ENCODE assay signal across 9 cellular contexts in the genomic region with DNA sequence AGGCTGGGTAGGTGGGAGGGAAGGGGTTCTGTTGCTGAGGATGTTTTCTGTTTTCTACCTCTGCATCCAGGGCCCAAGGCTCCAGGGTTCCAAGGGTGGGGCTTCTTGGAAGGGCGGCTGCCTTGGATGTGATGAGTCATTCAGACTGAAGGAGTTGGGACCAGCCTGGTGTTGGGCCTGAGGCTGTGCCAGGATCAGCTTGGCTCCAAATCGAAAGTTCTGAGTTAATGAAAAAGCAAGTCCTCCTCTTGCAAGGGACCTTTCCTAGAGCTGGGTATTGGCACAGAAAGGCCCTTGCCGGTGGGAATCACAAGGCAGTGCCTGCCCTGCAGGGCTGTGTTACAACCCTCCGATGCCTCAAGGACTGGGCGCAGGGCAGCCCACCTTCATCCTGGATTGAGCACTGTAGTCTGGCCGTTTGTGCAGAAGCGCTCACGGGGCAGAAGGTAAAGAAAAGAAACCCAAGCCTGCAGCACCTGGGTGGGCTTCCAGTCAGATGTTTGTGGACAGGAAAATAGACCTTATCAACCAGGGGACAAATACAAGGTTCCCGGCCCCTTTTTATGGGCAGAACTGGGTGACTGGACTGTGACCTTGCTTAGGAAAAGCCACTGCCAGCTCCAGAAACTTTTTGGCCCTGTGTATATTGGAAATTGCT. TPM values are rescaled to one million over a fixed set of nuclear protein-coding genes. Genes with fewer than 3 reads are reported as not detected.
DNase-seq lines count a peak whose midpoint lies in the region; ATAC-seq and TF ChIP-seq lines count a peak whose summit lies in the region.
"Had no signal": no experiment of that assay in that cellular context is flagged by ENCODE, and none has a peak within 500 bp of the region (broad histone marks: within the 10 kb centered on the region; RNA-seq: fewer than 3 reads in every experiment).

No MANE protein-coding gene starts in this region.

- H3K36me3 Mint-ChIP-seq in Calu3 (ENCODE audit: insufficient read depth, unreplicated experiment): peaks cover 21% of the 10 kb centered on the region

- DNase-seq in Calu3 (peak; percentile 80), SW 1271 (lab: John Stamatoyannopoulos, UW) (peak; percentile 38 to 83), globus pallidus (ENCODE audit: low spot score) (peak; percentile 70), sciatic nerve (ENCODE audit: low spot score) (peak; percentile 78), DMS79 (lab: John Stamatoyannopoulos, UW) (no peak), SKM-1 (lab: John Stamatoyannopoulos, UW; ENCODE audit: unreplicated experiment) (no peak)

- H3K9me3 Mint-ChIP-seq in Calu3 (ENCODE audit: low read depth, unreplicated experiment): no peaks in the 10 kb centered on the region
- H3K9me3 Mint-ChIP-seq: T-helper 1 cell treated with Interleukin-12 subunit alpha and Interleukin-12 subunit beta and Interleukin-4 antibody, amounts not matched to agents 30 μg/mL and 1 μg/mL, for 36 hours had no signal

- no peaks in the 10 kb centered on the region for H3K27me3 Mint-ChIP-seq in Calu3 (ENCODE audit: unreplicated experiment)

- intact Hi-C loops in Calu3 (cut with micrococcal nuclease; ENCODE audit: unreplicated experiment) (loop anchor here (2.0 kb wide), 2 partner anchors 17 to 51 kb away; no protein-coding TSS in a partner anchor), sciatic nerve (cut with DNase I) (no loop called here)

- peaks cover 60% of the 10 kb centered on the region for H3K4me1 Mint-ChIP-seq in Calu3 (ENCODE audit: low read depth, unreplicated experiment)

- peak overlapping the region; percentile 57 for H3K4me3 Mint-ChIP-seq in Calu3 (ENCODE audit: low read depth, unreplicated experiment)
- H3K4me3 Mint-ChIP-seq: T-helper 1 cell treated with Interleukin-12 subunit alpha and Interleukin-12 subunit beta and Interleukin-4 antibody, amounts not matched to agents 30 μg/mL and 1 μg/mL, for 36 hours had no signal

- ATAC-seq in sciatic nerve (peak; percentile 84), GM21360 (IDR thresholded peaks at IDR 0.05; ENCODE audit: unreplicated experiment) (no peak), GM21526 (IDR thresholded peaks at IDR 0.05; ENCODE audit: low FRiP score, unreplicated experiment) (no peak)

- TSS peak; percentile 86 for BruUV-seq in Calu3 (replicated peaks; lab: Mats Ljungman, UMichigan)

- no peak for TF ChIP-seq CTCF in Calu3 (IDR thresholded peaks at IDR 0.05; ENCODE audit: unreplicated experiment)

- H3K27ac Mint-ChIP-seq in Calu3 (ENCODE audit: unreplicated experiment): peak overlapping the region; percentile 83
- H3K27ac Mint-ChIP-seq: T-helper 1 cell treated with Interleukin-12 subunit alpha and Interleukin-12 subunit beta and Interleukin-4 antibody, amounts not matched to agents 30 μg/mL and 1 μg/mL, for 36 hours had no signal

- CTCF ChIA-PET in Calu3 (lab: Charles Lee): interaction anchor here (0.9 to 1.3 kb wide), 5 partner anchors 13 to 108 kb away, joined by 3 to 7 read pairs (median 5); no protein-coding TSS in a partner anchor

RNA-seq across cellular contexts. Expression of a gene that starts 27.1 kb away (rescaled TPM):
- total RNA-seq in Calu3 (2022) (26.2 and 28.4 TPM in 2 replicates), sciatic nerve (33.3 TPM)

RNA-seq across cellular contexts. Expression of a gene that starts 52.5 kb away (rescaled TPM):
- total RNA-seq in Calu3 (2022) (99.8 and 108 TPM in 2 replicates), sciatic nerve (90.5 TPM)

Comparison
In these comparisons a context has a peak if more than half of its experiments do, and no peak if none do; other contexts are left out.
1. DNase-seq: peak in Calu3 (single experiment), SW 1271 (2 of 2), globus pallidus (single experiment) and sciatic nerve (single experiment); none in DMS79 (single experiment) and SKM-1 (single experiment).